Comparison of ENCODE assay signal across 17 cellular contexts in the genomic region with DNA sequence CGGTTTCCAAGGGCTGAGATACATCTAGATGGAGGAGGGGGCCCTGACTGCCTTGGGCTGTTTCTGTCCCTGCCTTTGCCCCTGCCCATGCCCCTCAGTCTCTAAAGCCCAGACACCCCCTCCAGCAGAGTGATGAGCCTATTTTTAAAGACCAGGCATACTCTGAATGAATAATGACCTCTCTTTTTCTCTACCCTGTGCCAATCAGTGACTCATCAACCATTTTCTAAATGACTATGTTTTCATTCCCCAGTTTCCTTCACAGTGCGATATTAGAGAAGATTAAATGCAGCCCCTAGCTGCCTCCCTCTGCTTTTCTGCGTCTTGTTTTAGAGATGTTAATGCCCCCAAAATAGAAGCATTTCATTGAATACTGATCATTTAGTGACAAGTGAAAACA. TPM values are rescaled to one million over a fixed set of nuclear protein-coding genes. Genes with fewer than 3 reads are reported as not detected.
DNase-seq lines count a peak whose midpoint lies in the region; ATAC-seq, FAIRE-seq and TF ChIP-seq lines count a peak whose summit lies in the region.
"Had no signal": no experiment of that assay in that cellular context is flagged by ENCODE, and none has a peak within 500 bp of the region (broad histone marks: within the 10 kb centered on the region; RNA-seq: fewer than 3 reads in every experiment).

No MANE protein-coding gene starts in this region.

- peak; percentile 17 for DNase-seq in AG10803 (ENCODE audit: low read depth)
- DNase-seq in HT1080 (ENCODE audit: low read depth): peak; percentile 42
- no peak for DNase-seq in GM12878 (ENCODE audit: low read depth, low spot score)
- DNase-seq in foreskin melanocyte: peak; percentile 13
- DNase-seq in pancreas: no peak
- DNase-seq in RKO (ENCODE audit: low spot score): no peak
- DNase-seq in NCI-H345 (lab: John Stamatoyannopoulos, UW): no peak
- DNase-seq: activated CD4-positive, alpha-beta T cell treated with anti-CD3 and anti-CD28 coated beads for 4 hours; CD4-positive, CD25-positive, alpha-beta regulatory T cell; H7; Karpas-422; naive B cell; NCI-H1105 treated with DMSO at 0.1 percent for 48 hours; NCI-H2081 treated with DMSO at 0.1 percent for 48 hours; right lobe of liver had no signal

- H3K9ac ChIP-seq in GM12878 (ENCODE audit: control insufficient read depth, insufficient read depth, low read length): no peak overlapping the region

- TF ChIP-seq RAD21 in GM12878 (IDR thresholded peaks at IDR 0.05; ENCODE audit: insufficient read depth, low read depth, low read length): no peak

- RAD21 ChIA-PET in GM12878 (lab: Charles Lee; ENCODE audit: unreplicated experiment): no interaction called here

- no peaks in the 10 kb centered on the region for H4K20me1 ChIP-seq in GM12878 (ENCODE audit: control insufficient read depth, insufficient read depth)

- in situ Hi-C loops in GM12878 (cut with MboI): no loop called here

- intact Hi-C loops in GM12878 (cut with micrococcal nuclease; ENCODE audit: unreplicated experiment): no loop called here
- intact Hi-C loops in pancreas (cut with DNase I): no loop called here

- H3K4me1 ChIP-seq in GM12878 (ENCODE audit: control insufficient read depth, insufficient read depth, low read length) (no peaks in the 10 kb centered on the region), pancreas (no peaks in the 10 kb centered on the region)
- H3K4me1 ChIP-seq: right lobe of liver had no signal

- H3K36me3 ChIP-seq in GM12878 (ENCODE audit: control insufficient read depth in 2 of 2, insufficient read depth in 2 of 2, low read length in 1 of 2): no peaks in the 10 kb centered on the region
- H3K36me3 ChIP-seq in pancreas: no peaks in the 10 kb centered on the region
- H3K36me3 ChIP-seq: gastroesophageal sphincter, right lobe of liver had no signal

- H3K27me3 ChIP-seq in GM12878 (replicated peaks in 1 of 2; ENCODE audit: control insufficient read depth in 2 of 2, insufficient read depth in 2 of 2, low read length in 1 of 2): no peaks in the 10 kb centered on the region
- peaks cover 0 to 9% (median 2%) of the 10 kb centered on the region in 4 donors for H3K27me3 ChIP-seq in pancreas
- H3K27me3 ChIP-seq: gastroesophageal sphincter, right lobe of liver had no signal

- FAIRE-seq in GM12878 (lab: Jason Lieb, UNC): no peak
- no peak for FAIRE-seq in pancreas (lab: Jason Lieb, UNC)

- no peak for TF ChIP-seq POLR2A in GM12878 (IDR thresholded peaks at IDR 0.05; ENCODE audit: low read depth, low read length)

- CTCF ChIA-PET in GM12878 (lab: Yijun Ruan, JAX): no interaction called here

- H3K79me2 ChIP-seq in GM12878 (ENCODE audit: control insufficient read depth, insufficient read depth, low read length): no peaks in the 10 kb centered on the region

- no peak overlapping the region for H3K4me2 ChIP-seq in GM12878 (ENCODE audit: control insufficient read depth, insufficient read depth)

- H3K9me3 ChIP-seq in GM12878 (replicated peaks; ENCODE audit: control insufficient read depth, insufficient read depth, low read length) (no peaks in the 10 kb centered on the region), pancreas (no peaks in the 10 kb centered on the region)
- H3K9me3 ChIP-seq: gastroesophageal sphincter, right lobe of liver had no signal

- WGBS in GM12878 (ENCODE audit: insufficient coverage, insufficient replicate concordance, low lambda C conversion rate, missing lambda C conversion rate): 2% methylated on average over 3 of the region's 3 CpGs
- WGBS in pancreas, 2 donors: 48 to 67% methylated on average over 3 of the region's 3 CpGs

- TF ChIP-seq CTCF in AG10803 (conservative IDR thresholded peaks at IDR 0.05; ENCODE audit: low read length) (no peak), GM12878 (IDR thresholded peaks at IDR 0.05 in 2 of 3, conservative IDR thresholded peaks at IDR 0.05 in 1 of 3; ENCODE audit: control insufficient read depth in 2 of 3, extremely low read depth in 1 of 3, insufficient read depth in 1 of 3, low read depth in 3 of 3, low read length in 3 of 3) (no peak), pancreas (IDR thresholded peaks at IDR 0.05) (no peak)

- ATAC-seq in GM12878 (peak; percentile 67), pancreas (no peak), HG03354 (IDR thresholded peaks at IDR 0.05; ENCODE audit: poor library complexity, severe bottlenecking, unreplicated experiment) (no peak)
- ATAC-seq: gastroesophageal sphincter, right lobe of liver had no signal

- SMC1A ChIA-PET in GM12878 (lab: Charles Lee; ENCODE audit: uncharacterized antibody, unreplicated experiment): interaction anchor here (1.7 kb wide), 1 partner anchor 9 kb away, joined by 5 read pairs; no protein-coding TSS in a partner anchor

- H3K27ac ChIP-seq in GM12878 (ENCODE audit: control insufficient read depth, insufficient read depth) (no peak overlapping the region), pancreas (no peak overlapping the region)
- H3K27ac ChIP-seq: gastroesophageal sphincter, right lobe of liver had no signal

- BruUV-seq in GM12878 (replicated peaks; lab: Mats Ljungman, UMichigan): no TSS peak

- no peak for TF ChIP-seq EP300 in GM12878 (IDR thresholded peaks at IDR 0.05; ENCODE audit: borderline replicate concordance in 1 of 2, control insufficient read depth in 1 of 2, low read depth in 2 of 2, low read length in 2 of 2)

- POLR2A ChIA-PET in GM12878 (lab: Charles Lee): no interaction called here

- H2AFZ ChIP-seq in GM12878 (ENCODE audit: control insufficient read depth, low read depth, low read length): no peak overlapping the region

- H3K4me3 ChIP-seq in AG10803 (ENCODE audit: low read length): no peak overlapping the region
- H3K4me3 ChIP-seq in GM12878: no peak overlapping the region
- no peak overlapping the region for H3K4me3 ChIP-seq in pancreas
- H3K4me3 ChIP-seq: gastroesophageal sphincter, right lobe of liver had no signal

TF ChIP-seq in GM12878, 131 proteins besides CTCF, POLR2A, EP300 and RAD21:
- TF ChIP-seq ZNF24 (IDR thresholded peaks at IDR 0.05) (no peak), ETV6 (conservative IDR thresholded peaks at IDR 0.05 in 1 of 2, IDR thresholded peaks at IDR 0.05 in 1 of 2; ENCODE audit: borderline replicate concordance in 1 of 2, low read depth in 1 of 2) (no peak), SMC3 (IDR thresholded peaks at IDR 0.05; ENCODE audit: borderline replicate concordance, low read length) (no peak), ATF7 (IDR thresholded peaks at IDR 0.05; ENCODE audit: low read depth) (no peak), BACH1 (IDR thresholded peaks at IDR 0.05; ENCODE audit: borderline replicate concordance) (no peak), SP1 (IDR thresholded peaks at IDR 0.05; ENCODE audit: low read depth, low read length) (no peak), IKZF2 (IDR thresholded peaks at IDR 0.05) (no peak), JUNB (IDR thresholded peaks at IDR 0.05) (0 out of 2 replicates have a peak, but pooled peaks have one; percentile 16)

RNA-seq across cellular contexts. Expression of a gene that starts 15.5 kb away (rescaled TPM):
- 4.6 and 5.4 TPM in 2 replicates for total RNA-seq in HT1080 (2014; rRNA removed; shearing (Covaris generic))
- polyA plus RNA-seq in HT1080 (2015; cell fraction: cytosol; rRNA removed): 3.3 and 4.2 TPM in 2 replicates
- 14.4 and 15.2 TPM in 2 replicates for polyA plus RNA-seq in HT1080 (2015; cell fraction: nucleus; rRNA removed)
- not detected in 2 replicates for total RNA-seq in GM12878 (2013; cell fraction: nucleolus; rRNA removed)
- under 0.01 TPM in 1 of 2 replicates, not detected in the other for total RNA-seq in GM12878 (2014; rRNA removed)
- under 0.01 TPM in 1 of 2 replicates, not detected in the other for total RNA-seq in GM12878 (2014; rRNA removed; fragmentation: Illumina TruSeq; extraction: Trizol)
- total RNA-seq in GM12878 (2021): not detected in 2 replicates
- not detected for polyA plus RNA-seq in GM12878 (2011; ENCODE audit: low read depth)
- polyA plus RNA-seq in GM12878 (2011; rRNA removed): 0.07 TPM in 2 replicates
- 0.03 and 0.07 TPM in 2 replicates for polyA plus RNA-seq in GM12878 (2011; cell fraction: cytosol; rRNA removed)
- polyA plus RNA-seq in GM12878 (2011; cell fraction: nucleus; rRNA removed): 0.12 and 0.19 TPM in 2 replicates
- polyA plus RNA-seq in GM12878 (2012): not detected in 2 replicates
- not detected in 2 replicates for polyA plus RNA-seq in GM12878 (2014; fragmentation: Illumina TruSeq; extraction: Trizol)
- polyA plus RNA-seq in GM12878 (2014; fragmentation: Nextera tagmentation; extraction: Ambion mirVana): not detected
- polyA plus RNA-seq in GM12878 (2014; rRNA removed): 0.03 TPM in 1 of 2 replicates, not detected in the other
- polyA plus RNA-seq in GM12878 (2016; fragmentation: Nextera tagmentation; extraction: Ambion mirVana): not detected
- 0.07 and 0.10 TPM in 2 replicates for polyA minus RNA-seq in GM12878 (2011; rRNA and poly(A)+ RNA removed)
- 0.10 TPM in 1 of 2 replicates, not detected in the other for polyA minus RNA-seq in GM12878 (2011; cell fraction: cytosol; rRNA and poly(A)+ RNA removed)
- polyA minus RNA-seq in GM12878 (2011; cell fraction: nucleus; rRNA and poly(A)+ RNA removed): 0.10 and 0.12 TPM in 2 replicates
- 1 to 10 TPM in 1 of 6 donors, under 1 TPM in 5; 0.19 to 1.7 (median 0.54) TPM for total RNA-seq in pancreas
- under 1 TPM; 0.23 to 0.70 TPM for polyA plus RNA-seq in pancreas

Comparison
In these comparisons a context has a peak if more than half of its experiments do, and no peak if none do; other contexts are left out.
1. DNase-seq: peak in AG10803 (single experiment), HT1080 (single experiment) and foreskin melanocyte (single experiment); none in GM12878 (single experiment), pancreas (0 of 6), RKO (single experiment) and NCI-H345 (single experiment).